8 cellular contexts compared by ENCODE assay signal in genomic region chr1:27979151-27979858, GRCh38. TPM values are rescaled to one million over a fixed set of nuclear protein-coding genes. Genes with fewer than 3 reads are reported as not detected.
DNase-seq lines count a peak whose midpoint lies in the region; ATAC-seq and TF ChIP-seq lines count a peak whose summit lies in the region.

No MANE protein-coding gene starts in this region.

- no peak overlapping the region for H3K9ac ChIP-seq in smooth muscle cell (ENCODE audit: low read depth)

- no peaks in the 10 kb centered on the region for H4K20me1 ChIP-seq in smooth muscle cell (ENCODE audit: low read depth)

- no peaks in the 10 kb centered on the region for H3K27me3 ChIP-seq in smooth muscle cell (ENCODE audit: low read depth)

- DNase-seq in activated CD4-positive, CD25-positive, alpha-beta regulatory T cell treated with anti-CD3 and anti-CD28 coated beads, Interleukin-2, amount 50 U/mL, for 72 hours: no peak
- DNase-seq in NCI-H1105 (lab: John Stamatoyannopoulos, UW) (peak; percentile 19), left ventricle myocardium superior (no peak), smooth muscle cell (lab: John Stamatoyannopoulos, UW; ENCODE audit: unreplicated experiment) (no peak)
- DNase-seq in activated CD8-positive, alpha-beta T cell treated with anti-CD3 and anti-CD28 coated beads for 36 hours: no peak
- no peak for DNase-seq in stimulated activated CD4-positive, alpha-beta T cell treated with anti-CD3 and anti-CD28 coated beads, Interleukin-4, amount 100 ng/mL, for 1 hour

- no peaks in the 10 kb centered on the region for H3K36me3 ChIP-seq in smooth muscle cell (ENCODE audit: low read depth)

- POLR2A ChIA-PET in activated CD8-positive, alpha-beta T cell treated with anti-CD3 and anti-CD28 coated beads for 36 hours (lab: Charles Lee): interaction anchor here (1.0 to 1.5 kb wide), 2 partner anchors 19 to 121 kb away, joined by 3 read pairs; partner anchors contain the start of gene XKR8

- H2AFZ ChIP-seq in smooth muscle cell (ENCODE audit: low read depth): no peak overlapping the region

- H3F3A ChIP-seq in smooth muscle cell (ENCODE audit: low read depth): peaks cover 7% of the 10 kb centered on the region

- intact Hi-C loops in activated CD8-positive, alpha-beta T cell treated with anti-CD3 and anti-CD28 coated beads for 36 hours (cut with micrococcal nuclease): loop anchor here (5.0 kb wide), 1 partner anchor 122 kb away; no protein-coding TSS in a partner anchor
- intact Hi-C loops in left ventricle myocardium superior (cut with micrococcal nuclease): no loop called here

- no peaks in the 10 kb centered on the region for H3K79me2 ChIP-seq in smooth muscle cell (ENCODE audit: low read depth)

- peak; percentile 46 to 53 for ATAC-seq in activated CD4-positive, CD25-positive, alpha-beta regulatory T cell treated with anti-CD3 and anti-CD28 coated beads, Interleukin-2, amount 50 U/mL, for 24 hours
- peak; percentile 64 for ATAC-seq in activated CD8-positive, alpha-beta T cell treated with anti-CD3 and anti-CD28 coated beads for 36 hours
- ATAC-seq in left ventricle myocardium superior (peak; percentile 67), HG03045 (IDR thresholded peaks at IDR 0.05; ENCODE audit: unreplicated experiment) (no peak)

- H3K27me3 Mint-ChIP-seq in activated CD8-positive, alpha-beta T cell treated with anti-CD3 and anti-CD28 coated beads for 36 hours: no peaks in the 10 kb centered on the region

- H3K4me1 Mint-ChIP-seq in activated CD8-positive, alpha-beta T cell treated with anti-CD3 and anti-CD28 coated beads for 36 hours (ENCODE audit: low read depth): no peaks in the 10 kb centered on the region

- no peak overlapping the region for H3K4me3 ChIP-seq in smooth muscle cell

- H3K4me2 ChIP-seq in smooth muscle cell: no peak overlapping the region

- no peak overlapping the region for H3K27ac ChIP-seq in smooth muscle cell (ENCODE audit: low read depth)

- H3K36me3 Mint-ChIP-seq in activated CD8-positive, alpha-beta T cell treated with anti-CD3 and anti-CD28 coated beads for 36 hours (ENCODE audit: low read depth): peaks cover 6% of the 10 kb centered on the region

- H3K27ac Mint-ChIP-seq in activated CD8-positive, alpha-beta T cell treated with anti-CD3 and anti-CD28 coated beads for 36 hours: no peak overlapping the region

- H3K4me1 ChIP-seq in smooth muscle cell (ENCODE audit: low read depth): no peaks in the 10 kb centered on the region

- peak; percentile 56 for TF ChIP-seq CTCF in activated CD8-positive, alpha-beta T cell treated with anti-CD3 and anti-CD28 coated beads for 36 hours (IDR thresholded peaks at IDR 0.05)
- TF ChIP-seq CTCF in smooth muscle cell (IDR thresholded peaks at IDR 0.05; ENCODE audit: borderline replicate concordance, insufficient read depth, poor library complexity, severe bottlenecking): peak; percentile 55

- CTCF ChIA-PET in activated CD8-positive, alpha-beta T cell treated with anti-CD3 and anti-CD28 coated beads for 36 hours (lab: Charles Lee): interaction anchor here (1.0 to 5.1 kb wide), 11 partner anchors 9 to 139 kb away, joined by 3 to 32 read pairs (median 4); no protein-coding TSS in a partner anchor

- H3K9me3 ChIP-seq in smooth muscle cell (replicated peaks; ENCODE audit: low read depth): no peaks in the 10 kb centered on the region

- 41% methylated on average over 1 of the region's 1 CpG for WGBS in smooth muscle cell (ENCODE audit: low lambda C conversion rate)

- no peaks in the 10 kb centered on the region for H3K9me3 Mint-ChIP-seq in activated CD8-positive, alpha-beta T cell treated with anti-CD3 and anti-CD28 coated beads for 36 hours

- H3K4me3 Mint-ChIP-seq in activated CD8-positive, alpha-beta T cell treated with anti-CD3 and anti-CD28 coated beads for 36 hours: no peak overlapping the region

RNA-seq across cellular contexts. Expression of gene XKR8, which starts 19.5 kb away (rescaled TPM):
- total RNA-seq in activated CD8-positive, alpha-beta T cell treated with anti-CD3 and anti-CD28 coated beads for 36 hours: 1 to 10 TPM; 3.4 to 3.6 TPM
- total RNA-seq in left ventricle myocardium superior (5.3 TPM), smooth muscle cell (10.7 and 11.6 TPM in 2 replicates)
- polyA plus RNA-seq in smooth muscle cell: 16.3 and 19.4 TPM in 2 replicates

RNA-seq across cellular contexts. Expression of gene SMPDL3B, which starts 44.5 kb away (rescaled TPM):
- total RNA-seq in activated CD8-positive, alpha-beta T cell treated with anti-CD3 and anti-CD28 coated beads for 36 hours: under 1 TPM; 0.27 to 0.38 TPM
- total RNA-seq in left ventricle myocardium superior (not detected), smooth muscle cell (1.3 TPM in 1 of 2 replicates, not detected in the other)
- 0.41 and 1.7 TPM in 2 replicates for polyA plus RNA-seq in smooth muscle cell
